In the genomic region with DNA sequence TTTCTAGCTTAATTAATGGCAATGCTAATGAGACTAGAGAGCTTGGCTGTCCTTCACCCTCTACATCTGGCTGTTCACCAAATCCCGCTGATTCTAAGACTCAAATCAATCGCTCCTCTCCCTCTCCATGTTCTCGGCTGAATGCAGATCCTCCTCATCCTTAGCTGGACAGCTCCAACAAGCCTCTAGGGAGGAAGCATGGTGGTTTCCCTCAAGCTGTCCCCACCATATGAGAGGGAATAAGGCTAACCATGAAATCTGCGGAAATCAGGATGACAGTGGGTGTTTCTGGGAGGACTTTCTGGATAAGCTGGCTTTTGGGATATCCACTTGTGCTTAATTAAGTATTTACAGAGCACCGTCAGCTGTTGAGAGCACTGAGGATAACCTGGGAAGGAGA, we compare ENCODE assay signal across 20 cellular contexts.
DNase-seq lines count a peak whose midpoint lies in the region; ATAC-seq, FAIRE-seq and TF ChIP-seq lines count a peak whose summit lies in the region.
"Had no signal": no experiment of that assay in that cellular context is flagged by ENCODE, and none has a peak within 500 bp of the region (broad histone marks: within the 10 kb centered on the region; RNA-seq: fewer than 3 reads in every experiment).

No MANE protein-coding gene starts in this region.

- H3K36me3 ChIP-seq in HepG2 (replicated peaks in 1 of 2; ENCODE audit: control insufficient read depth in 1 of 2, insufficient read depth in 2 of 2, low read length in 2 of 2): peaks cover 9 to 32% of the 10 kb centered on the region in 2 experiments
- no peaks in the 10 kb centered on the region for H3K36me3 ChIP-seq in right lobe of liver
- no peaks in the 10 kb centered on the region for H3K36me3 ChIP-seq in OCI-LY1 (ENCODE audit: insufficient read depth, low read length)
- H3K36me3 ChIP-seq in trophoblast cell (ENCODE audit: control insufficient read depth in 1 of 2, insufficient read depth in 2 of 2, low read length in 2 of 2): no peaks in the 10 kb centered on the region
- H3K36me3 ChIP-seq: SJSA1 had no signal

- no peak for DNase-seq in HepG2 (ENCODE audit: low spot score)
- DNase-seq in right lobe of liver: no peak
- DNase-seq in chondrocyte (ENCODE audit: low spot score): no peak
- no peak for DNase-seq in NCI-H510A treated with DMSO at 0.1 percent for 48 hours (lab: John Stamatoyannopoulos, UW)
- DNase-seq in DMS 273 treated with DMSO at 0.1 percent for 48 hours (lab: John Stamatoyannopoulos, UW): no peak
- DNase-seq in trophoblast cell: no peak
- DNase-seq: Calu3; CD4-positive, CD25-positive, alpha-beta regulatory T cell; DND-41; NCI-H1436; NCI-H2029 treated with DMSO at 0.1 percent for 48 hours; NCI-H2227 treated with DMSO at 0.1 percent for 48 hours; NCI-H774; OCI-M1; T-helper 1 cell had no signal

- no peak overlapping the region for H2BK120ac ChIP-seq in trophoblast cell (ENCODE audit: insufficient read depth, low read length, poor library complexity)

- H3K27me3 Mint-ChIP-seq in chondrocyte (ENCODE audit: low read depth): no peaks in the 10 kb centered on the region
- H3K27me3 Mint-ChIP-seq: CD4-positive, CD25-positive, alpha-beta regulatory T cell had no signal

- H3K4me1 ChIP-seq in HepG2 (ENCODE audit: insufficient read depth, low read length) (no peaks in the 10 kb centered on the region), right lobe of liver (no peaks in the 10 kb centered on the region), OCI-LY1 (ENCODE audit: insufficient read depth, low read length, severe bottlenecking) (peaks cover 74% of the 10 kb centered on the region), trophoblast cell (ENCODE audit: control insufficient read depth in 1 of 2, insufficient read depth in 2 of 2, low read length in 2 of 2) (no peaks in the 10 kb centered on the region)
- H3K4me1 ChIP-seq: A549, SJSA1 had no signal

- H3F3A ChIP-seq in OCI-LY1 (ENCODE audit: insufficient read depth, low read length): peaks cover 11% of the 10 kb centered on the region

- no peak overlapping the region for H3K4ac ChIP-seq in trophoblast cell (ENCODE audit: low read depth, low read length)

- no peak overlapping the region for H4K91ac ChIP-seq in trophoblast cell (ENCODE audit: low read depth, low read length)

- H4K8ac ChIP-seq in trophoblast cell (ENCODE audit: low read depth, low read length): no peak overlapping the region

- H2AK5ac ChIP-seq in trophoblast cell (ENCODE audit: low read length): no peak overlapping the region

- H3K23ac ChIP-seq in trophoblast cell (ENCODE audit: low read length): no peak overlapping the region

- H3K9me3 Mint-ChIP-seq in chondrocyte (ENCODE audit: low read depth): no peaks in the 10 kb centered on the region
- H3K9me3 Mint-ChIP-seq: CD4-positive, CD25-positive, alpha-beta regulatory T cell had no signal

- no peak for TF ChIP-seq RAD21 in HepG2 (CRISPR knock-in tag; IDR thresholded peaks at IDR 0.05)

- intact Hi-C loops in HepG2 (cut with micrococcal nuclease; ENCODE audit: unreplicated experiment) (no loop called here), right lobe of liver (cut with DNase I) (no loop called here)

- H3K79me2 ChIP-seq in HepG2 (ENCODE audit: insufficient read depth, low read length) (no peaks in the 10 kb centered on the region), OCI-LY1 (ENCODE audit: insufficient read depth, low read length) (no peaks in the 10 kb centered on the region), trophoblast cell (ENCODE audit: control insufficient read depth, insufficient read depth, low read length, poor library complexity) (no peaks in the 10 kb centered on the region)

- H3K79me1 ChIP-seq in trophoblast cell (ENCODE audit: low read length): no peaks in the 10 kb centered on the region

- ATAC-seq in HepG2 (no peak), right lobe of liver (no peak)
- ATAC-seq: A549 had no signal

- peaks cover 3% of the 10 kb centered on the region for H3K36me3 Mint-ChIP-seq in chondrocyte (ENCODE audit: low read depth)

- TF ChIP-seq EP300 in HepG2 (IDR thresholded peaks at IDR 0.05; ENCODE audit: low read depth in 2 of 2, low read length in 2 of 2): no peak
- no peak for TF ChIP-seq EP300 in HepG2 (CRISPR knock-in tag; IDR thresholded peaks at IDR 0.05; ENCODE audit: borderline replicate concordance)

- H3K14ac ChIP-seq in trophoblast cell (ENCODE audit: low read length): no peak overlapping the region

- H3K4me2 ChIP-seq in HepG2 (ENCODE audit: low read depth, low read length) (no peak overlapping the region), OCI-LY1 (ENCODE audit: low read length) (peak overlapping the region; percentile 83), trophoblast cell (ENCODE audit: low read length) (no peak overlapping the region)
- H3K4me2 ChIP-seq: A549 had no signal

- peaks cover 7% of the 10 kb centered on the region for H3K4me1 Mint-ChIP-seq in chondrocyte (ENCODE audit: low read depth)

- H4K20me1 ChIP-seq in HepG2 (ENCODE audit: insufficient read depth, low read length) (no peaks in the 10 kb centered on the region), OCI-LY1 (ENCODE audit: insufficient read depth, low read length) (no peaks in the 10 kb centered on the region)

- TF ChIP-seq CTCF in HepG2 (CRISPR knock-in tag; IDR thresholded peaks at IDR 0.05) (no peak), right lobe of liver (IDR thresholded peaks at IDR 0.05) (no peak), OCI-LY1 (IDR thresholded peaks at IDR 0.05; ENCODE audit: low read length) (no peak), chondrocyte (IDR thresholded peaks at IDR 0.05) (no peak)

- H4K12ac ChIP-seq in trophoblast cell (ENCODE audit: low read depth, low read length): no peak overlapping the region

- H3K27ac Mint-ChIP-seq in chondrocyte (ENCODE audit: unreplicated experiment): peak overlapping the region; percentile 33
- H3K27ac Mint-ChIP-seq: CD4-positive, CD25-positive, alpha-beta regulatory T cell had no signal

- in situ Hi-C loops in HepG2 (cut with HindIII; ENCODE audit: extremely low pct_ligation_motif_present, low pct_unique_long_range_greater_than_20kb): no loop called here

- no peak overlapping the region for H3K4me3 Mint-ChIP-seq in chondrocyte (ENCODE audit: unreplicated experiment)
- H3K4me3 Mint-ChIP-seq: CD4-positive, CD25-positive, alpha-beta regulatory T cell had no signal

- H2AFZ ChIP-seq in HepG2 (ENCODE audit: low read length) (no peak overlapping the region), OCI-LY1 (ENCODE audit: low read length) (no peak overlapping the region), trophoblast cell (ENCODE audit: insufficient read depth, low read length, poor library complexity) (no peak overlapping the region)

- H3K27ac ChIP-seq in HepG2 (ENCODE audit: extremely low read length, insufficient read depth, low read length) (no peak overlapping the region), right lobe of liver (no peak overlapping the region), OCI-LY1 (ENCODE audit: low read depth, low read length, poor library complexity, severe bottlenecking) (peak overlapping the region; percentile 98), trophoblast cell (ENCODE audit: low read depth, low read length) (no peak overlapping the region)
- H3K27ac ChIP-seq: A549, RWPE1, SJSA1 had no signal

- no peaks in the 10 kb centered on the region for H3K27me3 ChIP-seq in HepG2 (ENCODE audit: control insufficient read depth in 1 of 2, insufficient read depth in 2 of 2, low read length in 2 of 2)
- H3K27me3 ChIP-seq in right lobe of liver: no peaks in the 10 kb centered on the region
- H3K27me3 ChIP-seq in OCI-LY1 (ENCODE audit: insufficient read depth, low read length): no peaks in the 10 kb centered on the region
- no peaks in the 10 kb centered on the region for H3K27me3 ChIP-seq in trophoblast cell (ENCODE audit: insufficient read depth, low read length)
- H3K27me3 ChIP-seq: SJSA1 had no signal

- no TSS peak for BruUV-seq in HepG2 (replicated peaks; lab: Mats Ljungman, UMichigan)

- H3K9me2 ChIP-seq in OCI-LY1 (ENCODE audit: low read depth, low read length): no peaks in the 10 kb centered on the region

- H2BK12ac ChIP-seq in trophoblast cell (ENCODE audit: low read length): no peak overlapping the region

- CTCF ChIA-PET in HepG2 (lab: Yijun Ruan, JAX; ENCODE audit: low intra/inter-chr PET ratio, low total read pairs): no interaction called here

- no peak for FAIRE-seq in HepG2 (lab: Jason Lieb, UNC)
- FAIRE-seq: A549, H54 had no signal

- no peak overlapping the region for H2BK5ac ChIP-seq in trophoblast cell (ENCODE audit: low read depth, low read length, poor library complexity)

- H3K4me3 ChIP-seq in HepG2 (replicated peaks in 1 of 3; ENCODE audit: insufficient read depth in 1 of 3, low read depth in 2 of 3, low read length in 3 of 3) (no peak overlapping the region), right lobe of liver (no peak overlapping the region), OCI-LY1 (ENCODE audit: low read depth, low read length, poor library complexity, severe bottlenecking) (peak overlapping the region; percentile 65), trophoblast cell (ENCODE audit: low read depth, low read length) (no peak overlapping the region)
- H3K4me3 ChIP-seq: A549, SJSA1 had no signal

- POLR2A ChIA-PET in HepG2 (lab: Yijun Ruan, JAX): no interaction called here

- H3K9ac ChIP-seq in HepG2 (ENCODE audit: insufficient read depth, low read depth, low read length): no peak overlapping the region
- H3K9ac ChIP-seq in OCI-LY1 (ENCODE audit: low read length): peak overlapping the region; percentile 74
- no peak overlapping the region for H3K9ac ChIP-seq in trophoblast cell (ENCODE audit: low read length)

- H3K9me3 ChIP-seq in HepG2 (ENCODE audit: low read length) (no peaks in the 10 kb centered on the region), right lobe of liver (no peaks in the 10 kb centered on the region), OCI-LY1 (ENCODE audit: low read length) (no peaks in the 10 kb centered on the region), trophoblast cell (ENCODE audit: insufficient read depth, low read depth, low read length) (peaks cover 6% of the 10 kb centered on the region)
- H3K9me3 ChIP-seq: A549, SJSA1 had no signal

- no peak overlapping the region for H3K18ac ChIP-seq in trophoblast cell (ENCODE audit: low read length)

- TF ChIP-seq POLR2A in HepG2 (IDR thresholded peaks at IDR 0.05; ENCODE audit: insufficient read depth in 1 of 2, low read depth in 2 of 2, low read length in 2 of 2): no peak
- no peak for TF ChIP-seq POLR2A in right lobe of liver (IDR thresholded peaks at IDR 0.05)

- 98% methylated on average over 5 of the region's 5 CpGs for WGBS in HepG2 (ENCODE audit: low lambda C conversion rate)
- 88% methylated on average over 5 of the region's 5 CpGs for WGBS in right lobe of liver (ENCODE audit: insufficient coverage, low coverage, low lambda C conversion rate, missing lambda C conversion rate)
- no CpG with 5 or more reads among the region's 5 CpGs for WGBS in trophoblast cell (ENCODE audit: extremely low coverage, insufficient coverage, insufficient read length)
